ENCODE assay signal across 10 cellular contexts in genomic region chrX:39816871-39817731, GRCh38.
DNase-seq lines count a peak whose midpoint lies in the region; ATAC-seq, FAIRE-seq and TF ChIP-seq lines count a peak whose summit lies in the region.
"Had no signal": no experiment of that assay in that cellular context is flagged by ENCODE, and none has a peak within 500 bp of the region (broad histone marks: within the 10 kb centered on the region; RNA-seq: fewer than 3 reads in every experiment).

No MANE protein-coding gene starts in this region.

- ATAC-seq in WTC11 = peak; percentile 73
- no peak for ATAC-seq in GM21717 (IDR thresholded peaks at IDR 0.05; ENCODE audit: unreplicated experiment)

- H3K36me3 ChIP-seq in ACC112 (ENCODE audit: insufficient read depth, low read length) (no peaks in the 10 kb centered on the region), GM23248 (ENCODE audit: low read depth) (no peaks in the 10 kb centered on the region)

- CTCF ChIA-PET in WTC11 (lab: Charles Lee) = interaction anchor here (0.6 to 1.9 kb wide), 14 partner anchors 9 to 727 kb away, joined by 3 to 9 read pairs (median 3); no protein-coding TSS in a partner anchor

- H3K9ac ChIP-seq in GM23248 = peak overlapping the region; percentile 77

- no peaks in the 10 kb centered on the region for H4K20me1 ChIP-seq in GM23248 (ENCODE audit: insufficient read depth)

- no peaks in the 10 kb centered on the region for H3K36me3 Mint-ChIP-seq in WTC11

- no peak for TF ChIP-seq CTCF in WTC11 (IDR thresholded peaks at IDR 0.05)

- POLR2A ChIA-PET in WTC11 (lab: Charles Lee) = interaction anchor here (0.6 to 2.1 kb wide), 11 partner anchors 11 to 360 kb away, joined by 3 to 9 read pairs (median 3); partner anchors contain the start of gene BCOR

- H3K27me3 ChIP-seq in ACC112 (ENCODE audit: insufficient read depth, low read length) (no peaks in the 10 kb centered on the region), GM23248 (replicated peaks; ENCODE audit: insufficient read depth) (no peaks in the 10 kb centered on the region)

- WGBS in GM23248 (ENCODE audit: low coverage in 1 of 2, low lambda C conversion rate in 2 of 2, missing lambda C conversion rate in 2 of 2), 2 experiments = 11 to 17% methylated on average over 14 to 16 of the region's 16 CpGs

- peak overlapping the region; percentile 85 for H3K4me2 ChIP-seq in GM23248 (ENCODE audit: unreplicated experiment)

- H3K4me3 Mint-ChIP-seq in WTC11 = peak overlapping the region; percentile 52

- H3K4me1 ChIP-seq in ACC112 (ENCODE audit: control insufficient read depth, insufficient read depth, low read length, unreplicated experiment) = peaks cover 28% of the 10 kb centered on the region
- peaks cover 20% of the 10 kb centered on the region for H3K4me1 ChIP-seq in GM23248 (ENCODE audit: insufficient read depth)

- H3K79me2 ChIP-seq in ACC112 (ENCODE audit: control insufficient read depth, insufficient read depth, low read length, unreplicated experiment) = no peaks in the 10 kb centered on the region
- no peaks in the 10 kb centered on the region for H3K79me2 ChIP-seq in GM23248 (ENCODE audit: insufficient read depth)

- no peaks in the 10 kb centered on the region for H3K27me3 Mint-ChIP-seq in WTC11 (ENCODE audit: low read depth)

- H2AFZ ChIP-seq in ACC112 (ENCODE audit: low read length, unreplicated experiment) (no peak overlapping the region), GM23248 (peak overlapping the region; percentile 86)

- DNase-seq in GM23248 = peak; percentile 81
- DNase-seq in WTC11 (ENCODE audit: low spot score) = peak; percentile 57
- DNase-seq in iPS DF 4.7 (ENCODE audit: extremely low read depth, low spot score) = peak; percentile 72
- DNase-seq in NCI-H2029 treated with DMSO at 0.1 percent for 48 hours (lab: John Stamatoyannopoulos, UW) = no peak
- DNase-seq in cerebellar nuclear complex (lab: John Stamatoyannopoulos, UW) = no peak
- no peak for DNase-seq in H54 (ENCODE audit: insufficient read length, low spot score)
- DNase-seq: activated CD8-positive, alpha-beta memory T cell treated with anti-CD3 and anti-CD28 coated beads, Interleukin-2, amount 50 U/mL, for 4 hours; NCI-H774 had no signal

- no peaks in the 10 kb centered on the region for H3K9me3 Mint-ChIP-seq in WTC11

- no peaks in the 10 kb centered on the region for H3K9me3 ChIP-seq in GM23248 (ENCODE audit: low read depth)

- in situ Hi-C loops in GM23248 (cut with MboI) = no loop called here

- H3K4me3 ChIP-seq in ACC112 (ENCODE audit: low read depth, low read length) = peak overlapping the region; percentile 54
- peak overlapping the region; percentile 73 for H3K4me3 ChIP-seq in GM23248

- H3K9me2 ChIP-seq in GM23248 (ENCODE audit: insufficient read depth) = no peaks in the 10 kb centered on the region

- H3F3A ChIP-seq in GM23248 (ENCODE audit: insufficient read depth) = peaks cover 4% of the 10 kb centered on the region; the same call in 1 of the 2 replicates

- H3K4me1 Mint-ChIP-seq in WTC11 = peaks cover 53% of the 10 kb centered on the region

- FAIRE-seq in H54 (lab: Jason Lieb, UNC) = no peak

- peak overlapping the region; percentile 96 for H3K27ac Mint-ChIP-seq in WTC11

- no peak for TF ChIP-seq POLR2A in H54 (IDR thresholded peaks at IDR 0.05; ENCODE audit: low read depth, low read length)

- peak overlapping the region; percentile 66 for H3K27ac ChIP-seq in ACC112 (ENCODE audit: low read depth, low read length)
- H3K27ac ChIP-seq in GM23248 = peak overlapping the region; percentile 77

TF ChIP-seq in WTC11, 78 proteins besides CTCF, POLR2A, EP300 and RAD21 (continues in another document):
- no peak for TF ChIP-seq SOX15 (CRISPR knock-in tag; IDR thresholded peaks at IDR 0.05)
- TF ChIP-seq JUN (CRISPR knock-in tag; IDR thresholded peaks at IDR 0.05) = no peak
- TF ChIP-seq ZNF138 (CRISPR knock-in tag; conservative IDR thresholded peaks at IDR 0.05) = no peak
- TF ChIP-seq IRF1 (CRISPR knock-in tag; IDR thresholded peaks at IDR 0.05) = no peak
- TF ChIP-seq MYBL2 (CRISPR knock-in tag; IDR thresholded peaks at IDR 0.05) = no peak
- TF ChIP-seq KAT7 (CRISPR knock-in tag; IDR thresholded peaks at IDR 0.05; ENCODE audit: borderline replicate concordance) = no peak
- TF ChIP-seq ZNF671 (CRISPR knock-in tag; IDR thresholded peaks at IDR 0.05) = no peak
- no peak for TF ChIP-seq ATF3 (CRISPR knock-in tag; conservative IDR thresholded peaks at IDR 0.05)
- no peak for TF ChIP-seq ZNF396 (CRISPR knock-in tag; IDR thresholded peaks at IDR 0.05; ENCODE audit: borderline replicate concordance)
- no peak for TF ChIP-seq ZNF532 (CRISPR knock-in tag; IDR thresholded peaks at IDR 0.05; ENCODE audit: borderline replicate concordance)
- no peak for TF ChIP-seq JAZF1 (CRISPR knock-in tag; IDR thresholded peaks at IDR 0.05)
- TF ChIP-seq, protein P1, sequence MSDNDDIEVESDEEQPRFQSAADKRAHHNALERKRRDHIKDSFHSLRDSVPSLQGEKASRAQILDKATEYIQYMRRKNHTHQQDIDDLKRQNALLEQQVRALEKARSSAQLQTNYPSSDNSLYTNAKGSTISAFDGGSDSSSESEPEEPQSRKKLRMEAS (CRISPR knock-in tag; IDR thresholded peaks at IDR 0.05) = peak; percentile 47; the same call in 1 of the 2 replicates
- TF ChIP-seq ZNF121 (CRISPR knock-in tag; IDR thresholded peaks at IDR 0.05) = no peak
- no peak for TF ChIP-seq FOXP1 (CRISPR knock-in tag; IDR thresholded peaks at IDR 0.05; ENCODE audit: borderline replicate concordance)
- 0 out of 2 replicates have a peak, but pooled peaks have one; percentile 35 for TF ChIP-seq ETV6 (CRISPR knock-in tag; IDR thresholded peaks at IDR 0.05)
- TF ChIP-seq PRDM15 (CRISPR knock-in tag; IDR thresholded peaks at IDR 0.05) = peak; percentile 53; the same call in 1 of the 2 replicates

Comparison
In these comparisons a context has a peak if more than half of its experiments do, and no peak if none do; other contexts are left out.
1. DNase-seq: peak in GM23248 (single experiment), WTC11 (single experiment) and iPS DF 4.7 (single experiment); none in NCI-H2029 treated with DMSO at 0.1 percent for 48 hours (single experiment), cerebellar nuclear complex (0 of 2) and H54 (single experiment).